Comparison of ENCODE assay signal across 8 cellular contexts in genomic region chr10:32149257-32149955, GRCh38.
A peak's percentile ranks its signal among the peaks of the same experiment; 100 is the strongest.
DNase-seq lines count a peak whose midpoint lies in the region; ATAC-seq and TF ChIP-seq lines count a peak whose summit lies in the region.

No MANE protein-coding gene starts in this region.

- peak overlapping the region; percentile 93 for H3K27ac Mint-ChIP-seq in activated T-helper 17 cell treated with anti-CD3 and anti-CD28 coated beads, Interleukin-2, amount 50 U/mL, for 72 hours

- no peak overlapping the region for H3K9ac ChIP-seq in Karpas-422 (ENCODE audit: low read length)

- peak; percentile 87 for ATAC-seq in GM19372 (IDR thresholded peaks at IDR 0.05; ENCODE audit: low read depth, unreplicated experiment)
- ATAC-seq in HG03196 (IDR thresholded peaks at IDR 0.05; ENCODE audit: unreplicated experiment), result peak; percentile 89
- ATAC-seq in activated T-helper 17 cell treated with anti-CD3 and anti-CD28 coated beads, Interleukin-2, amount 50 U/mL, for 72 hours (replicated peaks), result peak; percentile 90

- no peaks in the 10 kb centered on the region for H3K9me2 ChIP-seq in Karpas-422 (replicated peaks; ENCODE audit: insufficient read depth, low read length)

- H3K9me3 Mint-ChIP-seq in activated T-helper 17 cell treated with anti-CD3 and anti-CD28 coated beads, Interleukin-2, amount 50 U/mL, for 72 hours, result peaks cover 9% of the 10 kb centered on the region

- no peaks in the 10 kb centered on the region for H4K20me1 ChIP-seq in Karpas-422 (ENCODE audit: insufficient read depth, low read depth, low read length)

- H3K4me2 ChIP-seq in Karpas-422 (ENCODE audit: low read depth, low read length, poor library complexity, severe bottlenecking), result no peak overlapping the region

- TF ChIP-seq CTCF in vagina (IDR thresholded peaks at IDR 0.05), result no peak

- peaks cover 11% of the 10 kb centered on the region for H3K4me1 ChIP-seq in vagina
- H3K4me1 ChIP-seq in Karpas-422 (ENCODE audit: low read length), result no peaks in the 10 kb centered on the region

- DNase-seq in AG20443 (ENCODE audit: low spot score) (peak; percentile 94), iris pigment epithelial cell (ENCODE audit: low read depth) (peak; percentile 90), vagina (ENCODE audit: extremely low spot score in 2 of 2) (peak in 1 of 2 donors; percentile 95), DMS79 treated with DMSO at 0.1 percent for 48 hours (lab: John Stamatoyannopoulos, UW) (no peak), Karpas-422 (no peak)

- no peaks in the 10 kb centered on the region for H3K36me3 Mint-ChIP-seq in activated T-helper 17 cell treated with anti-CD3 and anti-CD28 coated beads, Interleukin-2, amount 50 U/mL, for 72 hours (ENCODE audit: low read depth)

- peak overlapping the region; percentile 67 for H3K4me3 Mint-ChIP-seq in activated T-helper 17 cell treated with anti-CD3 and anti-CD28 coated beads, Interleukin-2, amount 50 U/mL, for 72 hours

- H3K9me3 ChIP-seq in vagina (no peaks in the 10 kb centered on the region), Karpas-422 (ENCODE audit: low read length) (no peaks in the 10 kb centered on the region)

- H3K27ac ChIP-seq in vagina, result peak overlapping the region; percentile 0
- no peak overlapping the region for H3K27ac ChIP-seq in Karpas-422 (ENCODE audit: low read length)

- H3K27me3 ChIP-seq in vagina (no peaks in the 10 kb centered on the region), Karpas-422 (ENCODE audit: low read length) (peaks cover 3% of the 10 kb centered on the region; the same call in 1 of the 2 replicates)

- H3K4me3 ChIP-seq in vagina (no peak overlapping the region), Karpas-422 (ENCODE audit: low read length) (no peak overlapping the region)

- intact Hi-C loops in vagina (cut with DNase I), result no loop called here

- H3K4me1 Mint-ChIP-seq in activated T-helper 17 cell treated with anti-CD3 and anti-CD28 coated beads, Interleukin-2, amount 50 U/mL, for 72 hours, result peaks cover 20% of the 10 kb centered on the region

- H3K36me3 ChIP-seq in vagina, result no peaks in the 10 kb centered on the region
- H3K36me3 ChIP-seq in Karpas-422 (ENCODE audit: insufficient read depth, low read length), result no peaks in the 10 kb centered on the region

- H3K79me2 ChIP-seq in Karpas-422 (ENCODE audit: low read length), result no peaks in the 10 kb centered on the region

- no peaks in the 10 kb centered on the region for H3K27me3 Mint-ChIP-seq in activated T-helper 17 cell treated with anti-CD3 and anti-CD28 coated beads, Interleukin-2, amount 50 U/mL, for 72 hours

- no peak for TF ChIP-seq POLR2A in vagina (IDR thresholded peaks at IDR 0.05)

- H2AFZ ChIP-seq in Karpas-422 (ENCODE audit: low read length), result no peak overlapping the region

Comparison
In these comparisons a context has a peak if more than half of its experiments do, and no peak if none do; other contexts are left out.
1. DNase-seq: peak in AG20443 (single experiment) and iris pigment epithelial cell (single experiment); none in DMS79 treated with DMSO at 0.1 percent for 48 hours (single experiment) and Karpas-422 (single experiment).
2. Peak in every context shown above with its lines, with median percentiles within 50 percentile points of each other: ATAC-seq.